In the genomic region with DNA sequence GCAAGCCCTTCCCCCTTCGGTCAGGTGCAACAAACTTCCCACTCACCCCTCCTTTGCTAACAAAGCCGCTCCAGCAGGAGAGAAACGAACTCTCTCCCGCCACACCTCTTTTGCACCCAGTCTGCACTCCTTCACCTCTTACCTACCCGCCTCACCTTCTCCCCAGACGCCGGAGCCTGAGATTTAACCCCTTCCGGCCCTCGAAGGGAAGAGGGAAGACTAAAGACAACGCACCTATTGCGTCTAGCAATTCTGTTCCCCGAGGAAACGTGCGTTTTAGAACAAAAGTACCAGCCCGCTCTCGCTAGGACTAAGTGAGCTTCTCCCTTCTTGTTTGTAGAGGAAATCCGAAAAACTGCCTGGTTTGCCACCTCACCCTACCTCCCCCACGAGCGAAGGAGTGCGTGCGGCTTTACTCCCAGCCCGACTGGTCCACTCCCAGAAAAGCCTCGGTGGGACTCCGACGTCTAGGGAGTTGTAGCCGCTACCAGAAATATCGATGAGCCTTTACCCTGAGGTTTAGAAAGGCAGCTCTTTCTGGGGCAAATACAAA, we compare ENCODE assay signal across 8 cellular contexts. TPM values are rescaled to one million over a fixed set of nuclear protein-coding genes. Genes with fewer than 3 reads are reported as not detected.
DNase-seq lines count a peak whose midpoint lies in the region; ATAC-seq and TF ChIP-seq lines count a peak whose summit lies in the region.

No MANE protein-coding gene starts in this region.

- H3K4me1 ChIP-seq in right cardiac atrium (ENCODE audit: control insufficient read depth, insufficient read depth, low read length), result no peaks in the 10 kb centered on the region
- H3K4me1 ChIP-seq in vagina, result peaks cover 52% of the 10 kb centered on the region

- TF ChIP-seq POLR2A in vagina (IDR thresholded peaks at IDR 0.05), result no peak

- in situ Hi-C loops in GM13976 (cut with MboI; ENCODE audit: low sequenced_read_pairs, unreplicated experiment), result no loop called here

- H3K27ac ChIP-seq in right cardiac atrium (ENCODE audit: low read length) (peak overlapping the region; percentile 81), vagina (peak overlapping the region; percentile 91)

- H3K36me3 ChIP-seq in vagina, result peaks cover 0 to 8% of the 10 kb centered on the region in 2 donors

- TF ChIP-seq CTCF in GM13976 (IDR thresholded peaks at IDR 0.05; ENCODE audit: borderline replicate concordance, control extremely low read depth, extremely low read depth, insufficient read depth, missing control alignments) (no peak), vagina (IDR thresholded peaks at IDR 0.05) (no peak)

- H3K9me3 ChIP-seq in right cardiac atrium (ENCODE audit: control insufficient read depth, low read length) (no peaks in the 10 kb centered on the region), vagina (no peaks in the 10 kb centered on the region)

- intact Hi-C loops in right cardiac atrium (cut with DNase I) (no loop called here), vagina (cut with DNase I) (loop anchor here (5.0 kb wide), 1 partner anchor 50 kb away; a partner anchor contains a TSS)

- no peaks in the 10 kb centered on the region for H3K27me3 ChIP-seq in right cardiac atrium (ENCODE audit: control insufficient read depth, insufficient read depth)
- no peaks in the 10 kb centered on the region for H3K27me3 ChIP-seq in vagina

- under 1% methylated on average over 27 of the region's 27 CpGs for WGBS in right cardiac atrium

- ATAC-seq in HG02763 (IDR thresholded peaks at IDR 0.05; ENCODE audit: unreplicated experiment) (peak; percentile 49), right cardiac atrium (peak; percentile 92)

- peak; percentile 77 for DNase-seq in GM13976 (ENCODE audit: low spot score)
- DNase-seq in NCI-H1417 (lab: John Stamatoyannopoulos, UW), result peak; percentile 91 to 98 (median 96)
- DNase-seq in T-helper 1 cell, result peak; percentile 36 to 80 (median 50)
- DNase-seq in amygdala (lab: John Stamatoyannopoulos, UW), result peak; percentile 43 to 94 (median 81)
- DNase-seq in right cardiac atrium, result peak; percentile 54 to 81 (median 74)
- DNase-seq in putamen (ENCODE audit: low spot score), result peak; percentile 85
- DNase-seq in vagina (ENCODE audit: extremely low spot score in 2 of 2), result peak; percentile 92 to 96

- H3K4me3 ChIP-seq in right cardiac atrium (ENCODE audit: low read length) (peak overlapping the region; percentile 88), vagina (peak overlapping the region; percentile 63 to 94)

RNA-seq across cellular contexts. Expression of a gene that starts 0.4 kb away (rescaled TPM):
- total RNA-seq in right cardiac atrium, result 10 to 100 TPM; 19.8 to 23.8 (median 21.5) TPM
- polyA plus RNA-seq in right cardiac atrium, result 12.4 TPM
- total RNA-seq in vagina, result 18.7 TPM

RNA-seq across cellular contexts. Expression of a gene that starts 1.0 kb away (rescaled TPM):
- 1 to 10 TPM; 3.4 to 4.6 (median 3.8) TPM for total RNA-seq in right cardiac atrium
- polyA plus RNA-seq in right cardiac atrium, result 2.9 TPM
- total RNA-seq in vagina, result 3.2 TPM

RNA-seq across cellular contexts. Expression of a gene that starts 48.6 kb away (rescaled TPM):
- total RNA-seq in right cardiac atrium (1 to 10 TPM; 5.1 to 6.4 (median 6.1) TPM), vagina (7.9 TPM)
- polyA plus RNA-seq in right cardiac atrium, result 3.4 TPM

Comparison
In these comparisons a context has a peak if more than half of its experiments do, and no peak if none do; other contexts are left out.
1. Peak in every context shown above with its lines: DNase-seq, ATAC-seq, H3K4me3 ChIP-seq and H3K27ac ChIP-seq.